17 cellular contexts compared by ENCODE assay signal in the genomic region with DNA sequence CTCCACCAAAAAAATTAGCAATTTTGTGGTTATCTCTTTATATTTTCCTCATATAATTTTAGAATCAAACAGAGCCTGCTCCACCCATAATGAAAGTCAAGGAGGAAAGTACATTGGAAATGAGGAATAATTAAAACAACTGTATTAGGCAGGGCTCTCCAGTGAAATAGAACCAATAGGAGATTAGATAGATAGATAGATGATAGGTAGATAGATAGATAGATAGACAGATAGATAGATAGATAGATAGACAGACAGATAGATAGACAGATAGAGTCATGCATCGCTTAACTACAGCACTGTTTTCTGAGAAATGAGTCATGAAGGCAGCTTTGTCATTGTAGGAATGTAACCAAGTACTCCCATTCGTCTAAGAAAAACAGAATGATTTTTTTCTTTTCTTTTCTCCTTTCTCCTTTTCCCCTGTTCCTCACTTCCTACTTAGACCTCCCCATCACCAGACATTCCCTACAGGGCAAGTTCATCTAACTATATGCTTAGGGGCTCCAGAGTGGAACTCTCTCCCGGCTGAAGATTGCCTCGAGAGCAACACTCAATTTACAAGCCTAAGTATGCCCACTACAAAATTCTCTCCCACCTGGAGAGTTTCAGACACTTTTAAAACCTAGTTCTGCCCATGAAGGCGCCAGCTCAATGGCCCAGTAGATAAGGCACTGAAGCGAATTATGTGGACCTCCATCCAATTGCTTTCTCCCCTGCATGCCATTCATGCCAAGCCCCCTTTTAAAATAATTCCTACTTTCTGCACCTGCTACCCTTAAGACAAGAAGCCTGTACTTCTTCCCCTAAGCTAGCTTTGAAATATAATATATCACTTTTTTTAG. TPM values are rescaled to one million over a fixed set of nuclear protein-coding genes. Genes with fewer than 3 reads are reported as not detected.
DNase-seq lines count a peak whose midpoint lies in the region; ATAC-seq and TF ChIP-seq lines count a peak whose summit lies in the region.
"Had no signal": no experiment of that assay in that cellular context is flagged by ENCODE, and none has a peak within 500 bp of the region (broad histone marks: within the 10 kb centered on the region; RNA-seq: fewer than 3 reads in every experiment).

No MANE protein-coding gene starts in this region.

- intact Hi-C loops in IMR-90 (cut with micrococcal nuclease): no loop called here
- intact Hi-C loops in Caco-2 (cut with micrococcal nuclease; ENCODE audit: unreplicated experiment): no loop called here

- no peak overlapping the region for H2BK5ac ChIP-seq in IMR-90 (ENCODE audit: low read depth, low read length, poor library complexity, severe bottlenecking)

- no peak overlapping the region for H3K27ac ChIP-seq in IMR-90 (ENCODE audit: insufficient read depth, low read length)
- H3K27ac ChIP-seq: foreskin keratinocyte, vagina had no signal

- POLR2A ChIA-PET in IMR-90 (lab: Charles Lee; ENCODE audit: unreplicated experiment): no interaction called here
- POLR2A ChIA-PET in Caco-2 (lab: Charles Lee): no interaction called here

- H4K5ac ChIP-seq in IMR-90 (ENCODE audit: low read depth, low read length): peak overlapping the region; percentile 73; the same call in 1 of the 2 replicates

- no peak overlapping the region for H3K23ac ChIP-seq in IMR-90 (ENCODE audit: low read depth, low read length)

- H3K27ac Mint-ChIP-seq in chondrocyte (ENCODE audit: unreplicated experiment) (peak overlapping the region; percentile 94), Caco-2 (ENCODE audit: unreplicated experiment) (no peak overlapping the region)
- H3K27ac Mint-ChIP-seq in stimulated activated memory B cell treated with anti-CD40 and anti-IgM and Interleukin-4, amounts not matched to agents 10 μg/mL and 1 μg/mL and 100 μg/mL, for 72 hours: no peak overlapping the region
- H3K27ac Mint-ChIP-seq: brain had no signal

- no peak overlapping the region for H2BK15ac ChIP-seq in IMR-90 (ENCODE audit: low read depth, low read length)

- WGBS in IMR-90 (ENCODE audit: extremely low coverage in 2 of 2, insufficient read length in 1 of 2), 2 experiments: 70% methylated on average over 4 of the region's 6 CpGs; no CpG with 5 or more reads in 1 of the 2 experiments

- peaks cover 3% of the 10 kb centered on the region for H3K4me1 ChIP-seq in IMR-90 (ENCODE audit: control insufficient read depth, insufficient read depth, low read length)
- peaks cover 30% of the 10 kb centered on the region for H3K4me1 ChIP-seq in Caco-2
- H3K4me1 ChIP-seq: vagina had no signal

- in situ Hi-C loops in ACHN (cut with HindIII; ENCODE audit: low pct_ligation_motif_present, low pct_unique_long_range_greater_than_20kb, low sequenced_read_pairs): no loop called here
- in situ Hi-C loops in IMR-90 (cut with MboI; ENCODE audit: low sequenced_read_pairs): no loop called here

- peak overlapping the region; percentile 93 for H3K18ac ChIP-seq in IMR-90 (ENCODE audit: low read depth, low read length)

- CTCF ChIA-PET in IMR-90 (lab: Yijun Ruan, JAX) (interaction anchor here (1.2 kb wide), 1 partner anchor 12 kb away, joined by 4 read pairs; no protein-coding TSS in a partner anchor), Caco-2 (lab: Charles Lee) (no interaction called here)

- no peak for TF ChIP-seq POLR2A in IMR-90 (IDR thresholded peaks at IDR 0.05; ENCODE audit: low read depth, low read length)

- no peaks in the 10 kb centered on the region for H3K36me3 ChIP-seq in IMR-90 (ENCODE audit: control insufficient read depth, insufficient read depth, low read length)
- H3K36me3 ChIP-seq in Caco-2 (ENCODE audit: control insufficient read depth, insufficient read depth, low read length): no peaks in the 10 kb centered on the region
- H3K36me3 ChIP-seq: vagina had no signal

- no peaks in the 10 kb centered on the region for H3K27me3 Mint-ChIP-seq in chondrocyte (ENCODE audit: low read depth)
- H3K27me3 Mint-ChIP-seq in stimulated activated memory B cell treated with anti-CD40 and anti-IgM and Interleukin-4, amounts not matched to agents 10 μg/mL and 1 μg/mL and 100 μg/mL, for 72 hours: peaks cover 23% of the 10 kb centered on the region
- H3K27me3 Mint-ChIP-seq in Caco-2 (ENCODE audit: insufficient read depth, unreplicated experiment): no peaks in the 10 kb centered on the region

- no peak overlapping the region for H2AK5ac ChIP-seq in IMR-90 (ENCODE audit: low read depth, low read length)

- H3K4me1 Mint-ChIP-seq in chondrocyte (ENCODE audit: low read depth): peaks cover 15% of the 10 kb centered on the region
- H3K4me1 Mint-ChIP-seq in stimulated activated memory B cell treated with anti-CD40 and anti-IgM and Interleukin-4, amounts not matched to agents 10 μg/mL and 1 μg/mL and 100 μg/mL, for 72 hours: no peaks in the 10 kb centered on the region
- H3K4me1 Mint-ChIP-seq in Caco-2 (ENCODE audit: low read depth, unreplicated experiment): peaks cover 32% of the 10 kb centered on the region

- no peak overlapping the region for H3K56ac ChIP-seq in IMR-90 (ENCODE audit: extremely low read depth, insufficient read depth, low read length)

- H4K8ac ChIP-seq in IMR-90 (ENCODE audit: low read depth in 2 of 2, low read length in 2 of 2): peak overlapping the region in 1 of 2 experiments; percentile 14; a peak in 2 of 4 replicates

- H3K9me3 ChIP-seq in IMR-90 (ENCODE audit: control insufficient read depth, insufficient read depth, low read length) (peaks cover 3% of the 10 kb centered on the region; the same call in 1 of the 2 replicates), Caco-2 (peaks cover 10% of the 10 kb centered on the region)
- H3K9me3 ChIP-seq: vagina had no signal

- H3K27me3 ChIP-seq in IMR-90 (ENCODE audit: control insufficient read depth, insufficient read depth, low read length): no peaks in the 10 kb centered on the region
- no peaks in the 10 kb centered on the region for H3K27me3 ChIP-seq in Caco-2 (replicated peaks; ENCODE audit: control insufficient read depth, insufficient read depth, low read length)
- H3K27me3 ChIP-seq: foreskin keratinocyte, vagina had no signal

- H2BK20ac ChIP-seq in IMR-90 (ENCODE audit: low read depth, low read length): no peak overlapping the region

- peak overlapping the region; percentile 1 for H2AK9ac ChIP-seq in IMR-90 (replicated peaks; ENCODE audit: low read depth, low read length, poor library complexity)

- TF ChIP-seq CTCF in IMR-90 (conservative IDR thresholded peaks at IDR 0.05; ENCODE audit: low read depth, low read length) (no peak), chondrocyte (IDR thresholded peaks at IDR 0.05) (no peak), Caco-2 (IDR thresholded peaks at IDR 0.05; ENCODE audit: insufficient read depth in 1 of 2, low read depth in 1 of 2, low read length in 1 of 2, severe bottlenecking in 1 of 2, unreplicated experiment in 1 of 2) (no peak)

- BruUV-seq in IMR-90 (replicated peaks; lab: Mats Ljungman, UMichigan): no TSS peak
- no TSS peak for BruUV-seq in Caco-2 (replicated peaks; lab: Mats Ljungman, UMichigan)

- no peaks in the 10 kb centered on the region for H4K20me1 ChIP-seq in IMR-90 (ENCODE audit: insufficient read depth, low read length)

- H2BK120ac ChIP-seq in IMR-90 (ENCODE audit: low read depth, low read length): peak overlapping the region; percentile 74

- peak overlapping the region; percentile 5; the same call in 1 of the 2 replicates for H3K4ac ChIP-seq in IMR-90 (ENCODE audit: low read depth, low read length)

- H3K14ac ChIP-seq in IMR-90 (replicated peaks; ENCODE audit: low read depth, low read length): peak overlapping the region; percentile 67

- H4K91ac ChIP-seq in IMR-90 (ENCODE audit: insufficient read depth, low read depth, low read length): no peak overlapping the region

- no peaks in the 10 kb centered on the region for H3K79me1 ChIP-seq in IMR-90 (ENCODE audit: low read depth in 1 of 2, low read length in 2 of 2)

- H3K36me3 Mint-ChIP-seq in chondrocyte (ENCODE audit: low read depth) (peaks cover 4% of the 10 kb centered on the region), Caco-2 (ENCODE audit: insufficient read depth, unreplicated experiment) (no peaks in the 10 kb centered on the region)
- H3K36me3 Mint-ChIP-seq in stimulated activated memory B cell treated with anti-CD40 and anti-IgM and Interleukin-4, amounts not matched to agents 10 μg/mL and 1 μg/mL and 100 μg/mL, for 72 hours: no peaks in the 10 kb centered on the region
- H3K36me3 Mint-ChIP-seq: brain had no signal

- TF ChIP-seq RAD21 in IMR-90 (IDR thresholded peaks at IDR 0.05; ENCODE audit: low read length): no peak

- H3K9ac ChIP-seq in IMR-90 (ENCODE audit: low read depth, low read length): no peak overlapping the region

- H3K4me3 ChIP-seq in IMR-90 (ENCODE audit: insufficient read depth, low read depth, low read length) (no peak overlapping the region), Caco-2 (ENCODE audit: low read depth, low read length) (no peak overlapping the region)
- H3K4me3 ChIP-seq: vagina had no signal

- dilution Hi-C loops in IMR-90 (cut with HindIII; ENCODE audit: low sequenced_read_pairs, unreplicated experiment): no loop called here

- H3K4me3 Mint-ChIP-seq in chondrocyte (ENCODE audit: unreplicated experiment) (no peak overlapping the region), Caco-2 (ENCODE audit: unreplicated experiment) (no peak overlapping the region)
- H3K4me3 Mint-ChIP-seq in stimulated activated memory B cell treated with anti-CD40 and anti-IgM and Interleukin-4, amounts not matched to agents 10 μg/mL and 1 μg/mL and 100 μg/mL, for 72 hours: no peak overlapping the region
- H3K4me3 Mint-ChIP-seq: brain had no signal

- DNase-seq in ACHN: peak; percentile 62
- DNase-seq in IMR-90: peak; percentile 54
- DNase-seq in chondrocyte (ENCODE audit: low spot score): no peak
- peak; percentile 67 for DNase-seq in kidney tubule cell (ENCODE audit: low spot score)
- no peak for DNase-seq in Caco-2
- DNase-seq in DMS 273 (lab: John Stamatoyannopoulos, UW; ENCODE audit: unreplicated experiment): no peak
- no peak for DNase-seq in stimulated activated naive CD4-positive, alpha-beta T cell (lab: John Stamatoyannopoulos, UW)
- DNase-seq: activated CD8-positive, alpha-beta memory T cell treated with anti-CD3 and anti-CD28 coated beads, Interleukin-2, amount 50 U/mL, for 4 hours; foreskin keratinocyte; GDM1; GOT3; NCI-H1694 treated with DMSO at 0.1 percent for 48 hours; posterior cingulate gyrus; stimulated activated CD4-positive, alpha-beta T cell treated with anti-CD3 and anti-CD28 coated beads, Interleukin-12 subunit alpha, Interleukin-12 subunit beta, amount 100 ng/mL, for 4 hours had no signal

- ATAC-seq in IMR-90 (ENCODE audit: low read depth): peak; percentile 77
- ATAC-seq in stimulated activated memory B cell treated with anti-CD40 and anti-IgM and Interleukin-4, amounts not matched to agents 10 μg/mL and 1 μg/mL and 100 μg/mL, for 72 hours: no peak
- ATAC-seq: foreskin keratinocyte had no signal

- no peaks in the 10 kb centered on the region for H3K9me1 ChIP-seq in IMR-90 (ENCODE audit: insufficient read depth, low read length)

- H2AFZ ChIP-seq in IMR-90 (replicated peaks; ENCODE audit: low read length, poor library complexity): peak overlapping the region; percentile 55

- peak overlapping the region; percentile 22; the same call in 1 of the 2 replicates for H3K4me2 ChIP-seq in IMR-90 (ENCODE audit: low read depth, low read length)

- H3K9me3 Mint-ChIP-seq in chondrocyte (ENCODE audit: low read depth): peaks cover 5% of the 10 kb centered on the region
- peaks cover 7% of the 10 kb centered on the region for H3K9me3 Mint-ChIP-seq in stimulated activated memory B cell treated with anti-CD40 and anti-IgM and Interleukin-4, amounts not matched to agents 10 μg/mL and 1 μg/mL and 100 μg/mL, for 72 hours
- H3K9me3 Mint-ChIP-seq in Caco-2 (ENCODE audit: unreplicated experiment): peaks cover 21% of the 10 kb centered on the region

RNA-seq across cellular contexts. Expression of gene LIPC, which starts 53.3 kb away (rescaled TPM):
- under 0.01 TPM in 1 of 2 replicates, not detected in the other for total RNA-seq in IMR-90 (2012; rRNA removed)
- polyA plus RNA-seq in IMR-90 (2012; rRNA removed): 0.07 and 0.14 TPM in 2 replicates
- 0.05 and 0.19 TPM in 2 replicates for polyA plus RNA-seq in IMR-90 (2012; cell fraction: cytosol; rRNA removed)
- polyA plus RNA-seq in IMR-90 (2012; cell fraction: nucleus; rRNA removed; ENCODE audit: low replicate concordance): 0.12 TPM in 1 of 2 replicates, not detected in the other
- not detected in 3 replicates for total RNA-seq in chondrocyte
- total RNA-seq in Caco-2 (2022): 17.6 and 18.7 TPM in 2 replicates
- total RNA-seq: foreskin keratinocyte, vagina had no signal
- polyA plus RNA-seq: foreskin keratinocyte had no signal

Comparison
In these comparisons a context has a peak if more than half of its experiments do, and no peak if none do; other contexts are left out.
1. DNase-seq: peak in ACHN (single experiment), IMR-90 (single experiment) and kidney tubule cell (single experiment); none in chondrocyte (single experiment), Caco-2 (0 of 2), DMS 273 (single experiment) and stimulated activated naive CD4-positive, alpha-beta T cell (0 of 6).
2. RNA of gene LIPC, which starts 53.3 kb away (total RNA-seq): 17.6 to 18.7 TPM in Caco-2; under 0.01 TPM in IMR-90 and not detected in chondrocyte; every median in the first group is over 10 times any median in the second.